Comparison of ENCODE assay signal across 7 cellular contexts in the genomic region with DNA sequence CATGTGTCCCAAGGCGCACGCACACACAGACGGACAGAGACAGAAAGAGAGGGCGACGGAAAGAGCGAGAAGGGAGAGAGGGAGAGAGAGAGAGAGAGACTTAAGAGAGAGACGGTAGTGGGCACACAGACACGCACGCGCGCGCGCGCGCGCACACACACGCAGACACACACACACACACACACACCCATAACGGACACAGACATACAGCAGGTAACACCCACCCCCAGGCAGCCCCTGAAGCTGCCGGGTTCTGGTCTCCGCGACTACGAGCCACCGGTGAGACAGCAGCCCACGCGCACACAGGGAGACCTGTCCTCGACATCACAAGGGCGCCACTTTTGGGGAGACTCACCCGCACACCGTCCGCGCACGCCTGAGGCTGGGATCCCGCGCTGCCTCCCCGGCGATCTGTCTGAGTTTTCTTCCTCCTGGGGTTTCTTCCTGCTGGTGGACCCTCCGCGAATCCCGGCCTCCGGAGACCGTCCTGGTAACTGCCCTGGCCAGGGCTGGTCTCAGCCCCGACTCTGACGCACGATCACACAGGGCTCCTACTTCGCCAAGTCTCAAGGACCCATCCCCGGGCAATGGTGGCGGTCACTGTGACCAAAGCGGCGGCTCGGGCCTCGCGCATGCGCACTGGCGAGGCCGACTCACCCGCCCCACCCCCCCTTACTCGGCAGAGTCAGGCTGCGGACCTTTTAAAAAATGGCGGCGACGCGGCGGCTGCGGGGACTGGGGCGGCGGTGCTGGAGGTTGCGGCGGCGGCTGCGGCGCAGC.
DNase-seq lines count a peak whose midpoint lies in the region; ATAC-seq, FAIRE-seq and TF ChIP-seq lines count a peak whose summit lies in the region.
"Not testable (repeated sequence)": the region's sequence is repeated elsewhere in the genome, so short reads cannot be mapped to it uniquely, and the experiment has no call there.

No MANE protein-coding gene starts in this region.

- H4K20me1 ChIP-seq in K562 (replicated peaks; ENCODE audit: control insufficient read depth, insufficient read depth, low read length): not testable (repeated sequence)

- H3K4me3 Mint-ChIP-seq in activated CD4-positive, alpha-beta memory T cell treated with anti-CD3 and anti-CD28 coated beads for 36 hours: peak overlapping the region; percentile 82

- not testable (repeated sequence) for H3K4me2 ChIP-seq in K562 (ENCODE audit: insufficient read depth, low read length)

- ATAC-seq in GM19395 (IDR thresholded peaks at IDR 0.05; ENCODE audit: unreplicated experiment): peak; percentile 93
- peak; percentile 86 for ATAC-seq in K562
- ATAC-seq in mucosa of descending colon: peak; percentile 83

- H3K4me3 ChIP-seq in MG63: not testable (repeated sequence)
- H3K4me3 ChIP-seq in K562 (peak overlapping the region; percentile 33), foreskin fibroblast (ENCODE audit: low read depth in 1 of 2, low read length in 2 of 2) (peak overlapping the region; percentile 57 to 61), mucosa of descending colon (peak overlapping the region; percentile 19)

- peak overlapping the region; percentile 66 for H3K27ac Mint-ChIP-seq in activated CD4-positive, alpha-beta memory T cell treated with anti-CD3 and anti-CD28 coated beads for 36 hours

- H3K9ac ChIP-seq in K562 (ENCODE audit: insufficient read depth in 1 of 2, low read depth in 2 of 2, low read length in 2 of 2): peak overlapping the region; percentile 46 to 88; a peak in 3 of 4 replicates

- H3K36me3 Mint-ChIP-seq in activated CD4-positive, alpha-beta memory T cell treated with anti-CD3 and anti-CD28 coated beads for 36 hours: not testable (repeated sequence)

- not testable (repeated sequence) for H2AFZ ChIP-seq in K562 (ENCODE audit: low read depth, low read length)

- DNase-seq in MG63 (peak; percentile 38), K562 (ENCODE audit: extremely low read depth in 1 of 4, low spot score in 3 of 4) (peak in 1 of 4 experiments; percentile 4), foreskin fibroblast (peak in 1 of 2 donors; percentile 61), mucosa of descending colon (peak; percentile 71 to 77 (median 76))
- DNase-seq in activated CD4-positive, alpha-beta memory T cell treated with anti-CD3 and anti-CD28 coated beads for 36 hours: peak; percentile 50
- peak; percentile 3 to 37 for DNase-seq in stimulated activated CD4-positive, alpha-beta T cell treated with anti-CD3 and anti-CD28 coated beads, Interleukin-15, amount 100 ng/mL, for 1 hour (ENCODE audit: low read depth in 1 of 2, low spot score in 1 of 2)

- WGBS in K562 (ENCODE audit: insufficient coverage, low coverage, missing lambda C conversion rate): 0% methylated on average over 7 of the region's 71 CpGs

- not testable (repeated sequence) for FAIRE-seq in K562 (lab: Jason Lieb, UNC)

- H3K27ac ChIP-seq in K562 (ENCODE audit: extremely low read depth, low read depth, low read length): peak overlapping the region; percentile 54; the same call in 1 of the 3 replicates

- in situ Hi-C loops in K562 (cut with MboI): not testable (repeated sequence)

- not testable (repeated sequence) for H3K9me3 ChIP-seq in MG63; K562 (replicated peaks; ENCODE audit: control insufficient read depth, insufficient read depth, low read depth, low read length); mucosa of descending colon

- H3K36me3 ChIP-seq in MG63; K562 (ENCODE audit: control insufficient read depth, insufficient read depth, low read length); mucosa of descending colon (ENCODE audit: low read depth): not testable (repeated sequence)

- not testable (repeated sequence) for H3K27me3 ChIP-seq in MG63; K562 (ENCODE audit: control insufficient read depth in 2 of 2, insufficient read depth in 2 of 2, low read length in 2 of 2)

- not testable (repeated sequence) for H3K9me1 ChIP-seq in K562 (ENCODE audit: control insufficient read depth, insufficient read depth, low read length)

- not testable (repeated sequence) for H3K4me1 Mint-ChIP-seq in activated CD4-positive, alpha-beta memory T cell treated with anti-CD3 and anti-CD28 coated beads for 36 hours (ENCODE audit: low read depth)

- CTCF ChIA-PET in activated CD4-positive, alpha-beta memory T cell treated with anti-CD3 and anti-CD28 coated beads for 36 hours (lab: Charles Lee); K562 (lab: Yijun Ruan, JAX; ENCODE audit: low intra/inter-chr PET ratio): not testable (repeated sequence)

- not testable (repeated sequence) for TF ChIP-seq RAD21 in K562 (CRISPR knock-in tag; conservative IDR thresholded peaks at IDR 0.05 in 1 of 2, IDR thresholded peaks at IDR 0.05 in 1 of 2)

- TF ChIP-seq CTCF in K562 (IDR thresholded peaks at IDR 0.05 in 2 of 3, conservative IDR thresholded peaks at IDR 0.05 in 1 of 3; ENCODE audit: insufficient read depth in 2 of 3, low read depth in 1 of 3, low read length in 3 of 3); foreskin fibroblast (IDR thresholded peaks at IDR 0.05; ENCODE audit: low read depth, low read length); mucosa of descending colon (IDR thresholded peaks at IDR 0.05): not testable (repeated sequence)

- not testable (repeated sequence) for H3K9me3 Mint-ChIP-seq in activated CD4-positive, alpha-beta memory T cell treated with anti-CD3 and anti-CD28 coated beads for 36 hours

- not testable (repeated sequence) for TF ChIP-seq EP300 in K562 (IDR thresholded peaks at IDR 0.05; ENCODE audit: low read length)

- BruUV-seq in K562 (replicated peaks; lab: Mats Ljungman, UMichigan): not testable (repeated sequence)

- H3K4me1 ChIP-seq in K562 (replicated peaks in 1 of 2; ENCODE audit: control insufficient read depth in 2 of 2, insufficient read depth in 2 of 2, low read length in 2 of 2); mucosa of descending colon (ENCODE audit: low read depth): not testable (repeated sequence)

- not testable (repeated sequence) for H3K79me2 ChIP-seq in K562 (ENCODE audit: control insufficient read depth, insufficient read depth, low read length)

- H3K27me3 Mint-ChIP-seq in activated CD4-positive, alpha-beta memory T cell treated with anti-CD3 and anti-CD28 coated beads for 36 hours: not testable (repeated sequence)

- TF ChIP-seq POLR2A in K562 (conservative IDR thresholded peaks at IDR 0.05): not testable (repeated sequence)

- POLR2A ChIA-PET in activated CD4-positive, alpha-beta memory T cell treated with anti-CD3 and anti-CD28 coated beads for 36 hours (lab: Charles Lee); K562 (lab: Yijun Ruan, JAX): not testable (repeated sequence)

- intact Hi-C loops in activated CD4-positive, alpha-beta memory T cell treated with anti-CD3 and anti-CD28 coated beads for 36 hours (cut with micrococcal nuclease); K562 (cut with micrococcal nuclease); mucosa of descending colon (cut with DNase I, micrococcal nuclease): not testable (repeated sequence)

TF ChIP-seq in K562, 482 proteins besides CTCF, POLR2A, EP300 and RAD21 (continues in another document):
- TF ChIP-seq RBFOX2 (IDR thresholded peaks at IDR 0.05; ENCODE audit: low read depth, low read length) (peak; percentile 55), E2F6 (IDR thresholded peaks at IDR 0.05; ENCODE audit: borderline replicate concordance in 1 of 2, extremely low read depth in 1 of 2, insufficient read depth in 1 of 2, insufficient read length in 1 of 2, low read depth in 1 of 2, low read length in 1 of 2, poor library complexity in 1 of 2, severe bottlenecking in 1 of 2) (peak in 1 of 2 experiments; percentile 25), PHF8 (IDR thresholded peaks at IDR 0.05; ENCODE audit: borderline replicate concordance, low read length) (peak; percentile 26; the same call in 1 of the 2 replicates), POLR2G (IDR thresholded peaks at IDR 0.05; ENCODE audit: low read depth, low read length) (peak; percentile 65), NRF1 (conservative IDR thresholded peaks at IDR 0.05 in 1 of 2, IDR thresholded peaks at IDR 0.05 in 1 of 2) (peak; percentile 76)
- TF ChIP-seq, protein P1, sequence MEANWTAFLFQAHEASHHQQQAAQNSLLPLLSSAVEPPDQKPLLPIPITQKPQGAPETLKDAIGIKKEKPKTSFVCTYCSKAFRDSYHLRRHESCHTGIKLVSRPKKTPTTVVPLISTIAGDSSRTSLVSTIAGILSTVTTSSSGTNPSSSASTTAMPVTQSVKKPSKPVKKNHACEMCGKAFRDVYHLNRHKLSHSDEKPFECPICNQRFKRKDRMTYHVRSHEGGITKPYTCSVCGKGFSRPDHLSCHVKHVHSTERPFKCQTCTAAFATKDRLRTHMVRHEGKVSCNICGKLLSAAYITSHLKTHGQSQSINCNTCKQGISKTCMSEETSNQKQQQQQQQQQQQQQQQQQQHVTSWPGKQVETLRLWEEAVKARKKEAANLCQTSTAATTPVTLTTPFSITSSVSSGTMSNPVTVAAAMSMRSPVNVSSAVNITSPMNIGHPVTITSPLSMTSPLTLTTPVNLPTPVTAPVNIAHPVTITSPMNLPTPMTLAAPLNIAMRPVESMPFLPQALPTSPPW (CRISPR knock-in tag; IDR thresholded peaks at IDR 0.05): 0 out of 2 replicates have a peak, but pooled peaks have one; percentile 21
